10 cellular contexts compared by ENCODE assay signal in the genomic region with DNA sequence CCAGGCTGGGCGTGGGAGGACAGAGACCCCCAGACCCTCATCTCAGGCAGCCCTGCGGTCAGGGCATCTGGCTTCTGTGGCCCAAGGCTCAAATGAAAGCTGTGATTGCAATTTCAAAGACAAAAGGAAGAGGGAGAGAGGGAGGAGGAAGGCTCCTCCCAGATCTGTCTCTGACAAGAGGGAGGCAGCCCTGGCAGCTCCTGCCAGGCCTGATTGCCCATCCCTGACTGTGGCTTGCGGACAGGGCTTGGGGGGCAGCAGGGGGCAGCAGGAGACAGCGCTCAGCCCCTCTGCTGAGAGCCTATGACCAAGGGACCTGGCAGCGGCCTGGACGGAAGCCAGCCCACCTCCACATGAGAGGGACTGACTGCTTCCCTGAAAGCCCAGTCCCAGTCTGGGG.
DNase-seq lines count a peak whose midpoint lies in the region; ATAC-seq, FAIRE-seq and TF ChIP-seq lines count a peak whose summit lies in the region.
"Had no signal": no experiment of that assay in that cellular context is flagged by ENCODE, and none has a peak within 500 bp of the region (broad histone marks: within the 10 kb centered on the region; RNA-seq: fewer than 3 reads in every experiment).

No MANE protein-coding gene starts in this region.

- WGBS in spleen, 5 donors: 8 to 13% (median 11%) methylated on average over 4 to 6 of the region's 6 CpGs

- FAIRE-seq in GM19239 (lab: Jason Lieb, UNC): no peak
- FAIRE-seq: G401.6, TTC549 had no signal

- H3K27me3 Mint-ChIP-seq in activated CD8-positive, alpha-beta T cell treated with anti-CD3 and anti-CD28 coated beads for 36 hours: peaks cover 12% of the 10 kb centered on the region
- no peaks in the 10 kb centered on the region for H3K27me3 Mint-ChIP-seq in activated CD8-positive, alpha-beta T cell treated with anti-CD3 and anti-CD28 coated beads, Interleukin-2, amount 10 ng/mL, durations not matched to agents 7 days and 5 days (ENCODE audit: low read depth)

- CTCF ChIA-PET in activated CD8-positive, alpha-beta T cell treated with anti-CD3 and anti-CD28 coated beads for 36 hours (lab: Charles Lee): interaction anchor here (1.5 to 2.4 kb wide), 2 partner anchors 10 to 481 kb away, joined by 4 to 6 read pairs; no protein-coding TSS in a partner anchor
- CTCF ChIA-PET in activated CD8-positive, alpha-beta T cell treated with anti-CD3 and anti-CD28 coated beads, Interleukin-2, amount 10 ng/mL, durations not matched to agents 7 days and 5 days (lab: Charles Lee): no interaction called here

- H3K4me3 ChIP-seq in adipocyte (ENCODE audit: low read length): no peak overlapping the region
- H3K4me3 ChIP-seq in spleen: no peak overlapping the region

- POLR2A ChIA-PET in activated CD8-positive, alpha-beta T cell treated with anti-CD3 and anti-CD28 coated beads for 36 hours (lab: Charles Lee): no interaction called here
- POLR2A ChIA-PET in activated CD8-positive, alpha-beta T cell treated with anti-CD3 and anti-CD28 coated beads, Interleukin-2, amount 10 ng/mL, durations not matched to agents 7 days and 5 days (lab: Charles Lee): no interaction called here

- peak; percentile 78 for ATAC-seq in activated CD8-positive, alpha-beta T cell treated with anti-CD3 and anti-CD28 coated beads for 36 hours
- no peak for ATAC-seq in activated CD8-positive, alpha-beta T cell treated with anti-CD3 and anti-CD28 coated beads, Interleukin-2, amount 10 ng/mL, durations not matched to agents 7 days and 5 days
- ATAC-seq in GM18909 (IDR thresholded peaks at IDR 0.05; ENCODE audit: poor library complexity, unreplicated experiment) (no peak), HG02678 (IDR thresholded peaks at IDR 0.05; ENCODE audit: unreplicated experiment) (no peak)

- no peak for TF ChIP-seq POLR2A in spleen (IDR thresholded peaks at IDR 0.05)

- H3K36me3 Mint-ChIP-seq in activated CD8-positive, alpha-beta T cell treated with anti-CD3 and anti-CD28 coated beads for 36 hours (ENCODE audit: low read depth): no peaks in the 10 kb centered on the region
- H3K36me3 Mint-ChIP-seq in activated CD8-positive, alpha-beta T cell treated with anti-CD3 and anti-CD28 coated beads, Interleukin-2, amount 10 ng/mL, durations not matched to agents 7 days and 5 days (ENCODE audit: low read depth): no peaks in the 10 kb centered on the region

- intact Hi-C loops in activated CD8-positive, alpha-beta T cell treated with anti-CD3 and anti-CD28 coated beads for 36 hours (cut with micrococcal nuclease): no loop called here
- intact Hi-C loops in spleen (cut with DNase I; ENCODE audit: low total_unique reads): no loop called here

- peak; percentile 36 for DNase-seq in activated CD8-positive, alpha-beta T cell treated with anti-CD3 and anti-CD28 coated beads for 36 hours
- no peak for DNase-seq in activated CD8-positive, alpha-beta T cell treated with anti-CD3 and anti-CD28 coated beads, Interleukin-2, amount 10 ng/mL, durations not matched to agents 7 days and 5 days
- DNase-seq in NCI-H1105 (lab: John Stamatoyannopoulos, UW) (peak; percentile 38), adipocyte (ENCODE audit: low read depth) (peak; percentile 2), spleen (peak; percentile 72), GM19239 (ENCODE audit: insufficient read length, low spot score) (no peak)

- H3K9me3 Mint-ChIP-seq in activated CD8-positive, alpha-beta T cell treated with anti-CD3 and anti-CD28 coated beads for 36 hours: no peaks in the 10 kb centered on the region
- H3K9me3 Mint-ChIP-seq in activated CD8-positive, alpha-beta T cell treated with anti-CD3 and anti-CD28 coated beads, Interleukin-2, amount 10 ng/mL, durations not matched to agents 7 days and 5 days (ENCODE audit: insufficient read depth): no peaks in the 10 kb centered on the region

- no peak overlapping the region for H3K27ac Mint-ChIP-seq in activated CD8-positive, alpha-beta T cell treated with anti-CD3 and anti-CD28 coated beads for 36 hours
- no peak overlapping the region for H3K27ac Mint-ChIP-seq in activated CD8-positive, alpha-beta T cell treated with anti-CD3 and anti-CD28 coated beads, Interleukin-2, amount 10 ng/mL, durations not matched to agents 7 days and 5 days

- H3K9me3 ChIP-seq in adipocyte (ENCODE audit: control insufficient read depth, low read length) (no peaks in the 10 kb centered on the region), spleen (no peaks in the 10 kb centered on the region)

- no peak overlapping the region for H3K9ac ChIP-seq in adipocyte (ENCODE audit: low read length)

- no peaks in the 10 kb centered on the region for H3K4me1 Mint-ChIP-seq in activated CD8-positive, alpha-beta T cell treated with anti-CD3 and anti-CD28 coated beads for 36 hours (ENCODE audit: low read depth)
- peaks cover 2% of the 10 kb centered on the region for H3K4me1 Mint-ChIP-seq in activated CD8-positive, alpha-beta T cell treated with anti-CD3 and anti-CD28 coated beads, Interleukin-2, amount 10 ng/mL, durations not matched to agents 7 days and 5 days (ENCODE audit: low read depth)

- H3K36me3 ChIP-seq in adipocyte (ENCODE audit: control insufficient read depth, insufficient read depth, low read length, severe bottlenecking): no peaks in the 10 kb centered on the region
- no peaks in the 10 kb centered on the region for H3K36me3 ChIP-seq in spleen

- H3K4me1 ChIP-seq in adipocyte (ENCODE audit: control insufficient read depth, insufficient read depth, low read length) (no peaks in the 10 kb centered on the region), spleen (peaks cover 0 to 7% (median 0%) of the 10 kb centered on the region in 6 donors)

- no peak overlapping the region for H3K4me3 Mint-ChIP-seq in activated CD8-positive, alpha-beta T cell treated with anti-CD3 and anti-CD28 coated beads for 36 hours
- no peak overlapping the region for H3K4me3 Mint-ChIP-seq in activated CD8-positive, alpha-beta T cell treated with anti-CD3 and anti-CD28 coated beads, Interleukin-2, amount 10 ng/mL, durations not matched to agents 7 days and 5 days

- peak; percentile 23 for TF ChIP-seq CTCF in activated CD8-positive, alpha-beta T cell treated with anti-CD3 and anti-CD28 coated beads for 36 hours (IDR thresholded peaks at IDR 0.05)
- TF ChIP-seq CTCF in spleen (IDR thresholded peaks at IDR 0.05 in 8 of 11, conservative IDR thresholded peaks at IDR 0.05 in 3 of 11): peak in 4 of 11 experiments; percentile 9 to 40 (median 20)

- no peak overlapping the region for H3K27ac ChIP-seq in spleen

- H3K27me3 ChIP-seq in adipocyte (replicated peaks; ENCODE audit: control insufficient read depth, insufficient read depth, low read length): peaks cover 4% of the 10 kb centered on the region
- H3K27me3 ChIP-seq in spleen (replicated peaks in 1 of 7): peaks cover 0 to 48% (median 0%) of the 10 kb centered on the region in 7 donors

Comparison
In these comparisons a context has a peak if more than half of its experiments do, and no peak if none do; other contexts are left out.
1. DNase-seq: peak in activated CD8-positive, alpha-beta T cell treated with anti-CD3 and anti-CD28 coated beads for 36 hours (single experiment), NCI-H1105 (single experiment), adipocyte (single experiment) and spleen (single experiment); none in activated CD8-positive, alpha-beta T cell treated with anti-CD3 and anti-CD28 coated beads, Interleukin-2, amount 10 ng/mL, durations not matched to agents 7 days and 5 days (single experiment) and GM19239 (single experiment).